ENCODE assay signal across 1 cellular context in genomic region chr11:134478176-134478575, GRCh38.
TF ChIP-seq lines count a peak whose summit lies in the region.

No MANE protein-coding gene starts in this region.

TF ChIP-seq in H1, 55 proteins besides CTCF, POLR2A, EP300 and RAD21 (continued from another document):
- TF ChIP-seq CBX8 (IDR thresholded peaks at IDR 0.05; ENCODE audit: borderline replicate concordance, low read depth, low read length): no peak
